ENCODE assay signal across 25 cellular contexts in genomic region chr2:186917866-186918265, GRCh38.
"Had no signal": no experiment of that assay in that cellular context is flagged by ENCODE, and none has a peak within 500 bp of the region (broad histone marks: within the 10 kb centered on the region; RNA-seq: fewer than 3 reads in every experiment).

No MANE protein-coding gene starts in this region.

- FAIRE-seq: endometrium, keratinocyte had no signal

- ATAC-seq: activated naive CD8-positive, alpha-beta T cell treated with anti-CD3 and anti-CD28 coated beads, Interleukin-2, amount 50 U/mL, for 24 hours; activated T-cell treated with anti-CD3 and anti-CD28 coated beads, Interleukin-2, amount 50 U/mL, for 4 hours; gastrocnemius medialis had no signal

- DNase-seq: activated CD4-positive, alpha-beta T cell treated with anti-CD3 and anti-CD28 coated beads, Interleukin-2, amount 10 ng/mL, durations not matched to agents 24 days and 14 days; activated CD8-positive, alpha-beta memory T cell treated with anti-CD3 and anti-CD28 coated beads, Interleukin-2, amount 50 U/mL, for 4 hours; activated effector memory CD4-positive, alpha-beta T cell treated with Interleukin-2 at 50 U/mL for 16 hours; activated naive CD4-positive, alpha-beta T cell treated with anti-CD3 and anti-CD28 coated beads, Interleukin-2, amount 10 ng/mL, durations not matched to agents 7 days and 5 days; activated naive CD8-positive, alpha-beta T cell treated with anti-CD3 and anti-CD28 coated beads, Interleukin-2, amount 50 U/mL, for 24 hours; activated T-cell treated with anti-CD3 and anti-CD28 coated beads, Interleukin-2, amount 50 U/mL, for 4 hours; cerebellar nuclear complex; cortex of kidney; gastrocnemius medialis; head of caudate nucleus; midbrain; nephron progenitor cell; nucleus accumbens; posterior cingulate gyrus; retina; stimulated activated CD4-positive, alpha-beta T cell treated with anti-CD3 and anti-CD28 coated beads, Interleukin-12 subunit alpha, Interleukin-12 subunit beta, amount 100 ng/mL, for 4 hours; stimulated activated CD4-positive, alpha-beta T cell treated with anti-CD3 and anti-CD28 coated beads, Interleukin-1b, Interleukin-23, amount 100 ng/mL, for 48 hours; stimulated activated CD8-positive, alpha-beta memory T cell treated with anti-CD3 and anti-CD28 coated beads, Interleukin-4, amount 100 ng/mL, for 48 hours; stimulated activated naive CD4-positive, alpha-beta T cell; T1000; thyroid gland had no signal

- H3K27me3 ChIP-seq: ascending aorta, gastrocnemius medialis, thyroid gland had no signal

- H3K4me1 ChIP-seq: ascending aorta, gastrocnemius medialis, thyroid gland had no signal

- H3K4me3 ChIP-seq: ascending aorta, gastrocnemius medialis, lung, thyroid gland had no signal

- H3K27ac ChIP-seq: ascending aorta, gastrocnemius medialis, thyroid gland had no signal

- H3K36me3 ChIP-seq: ascending aorta, gastrocnemius medialis, thyroid gland had no signal
